19 cellular contexts compared by ENCODE assay signal in the genomic region with DNA sequence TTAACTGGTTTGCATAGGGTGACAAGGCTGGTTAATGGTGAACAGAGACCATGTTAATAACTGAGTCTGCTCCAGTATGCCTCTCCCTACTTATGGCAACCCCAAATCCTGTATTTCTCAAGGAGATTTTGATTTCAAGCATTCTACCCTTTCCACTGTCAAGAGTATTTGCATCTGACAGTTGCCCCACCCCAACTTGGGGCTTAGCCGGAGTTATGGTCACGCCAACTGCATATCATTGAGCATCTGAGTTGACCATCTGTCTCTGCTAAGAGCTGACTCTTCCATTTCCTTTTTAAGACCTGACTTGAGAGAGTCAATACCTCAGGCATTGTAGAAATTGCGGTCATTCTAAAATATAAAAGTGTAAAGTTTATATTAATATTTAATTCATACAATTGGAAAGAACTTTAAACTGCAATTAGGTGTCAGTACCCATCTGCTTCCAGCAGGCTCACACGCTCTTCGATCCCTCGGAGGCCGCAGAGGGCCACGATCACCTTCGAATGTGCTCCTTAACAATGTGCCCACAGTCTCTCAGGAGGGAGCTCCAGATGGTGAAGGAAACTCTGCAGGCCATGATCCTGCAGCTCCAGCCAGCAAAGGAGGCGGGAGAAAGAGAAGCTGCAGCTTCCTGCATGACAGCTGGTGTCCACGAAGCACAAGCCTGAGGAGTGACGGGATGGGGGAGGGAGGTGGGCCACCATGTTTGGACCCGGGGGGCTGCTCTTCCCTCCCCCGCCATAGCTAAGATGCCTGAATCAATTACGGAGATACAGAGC.
A peak's percentile ranks its signal among the peaks of the same experiment; 100 is the strongest.
DNase-seq lines count a peak whose midpoint lies in the region; ATAC-seq and TF ChIP-seq lines count a peak whose summit lies in the region.
"Had no signal": no experiment of that assay in that cellular context is flagged by ENCODE, and none has a peak within 500 bp of the region (broad histone marks: within the 10 kb centered on the region; RNA-seq: fewer than 3 reads in every experiment).

No MANE protein-coding gene starts in this region.

- H2AFZ ChIP-seq in H9 (ENCODE audit: low read length) (no peak overlapping the region), osteoblast (ENCODE audit: low read length) (no peak overlapping the region)

- H3K27ac ChIP-seq in H9 (ENCODE audit: insufficient read length, low read depth, low read length) (no peak overlapping the region), esophagus muscularis mucosa (replicated peaks in 1 of 4) (no peak overlapping the region), osteoblast (ENCODE audit: low read depth, low read length) (no peak overlapping the region)
- H3K27ac ChIP-seq: KMS-11 had no signal

- H2BK120ac ChIP-seq in H9 (ENCODE audit: low read depth, low read length, poor library complexity, severe bottlenecking) = no peak overlapping the region

- H3K14ac ChIP-seq in H9 (ENCODE audit: insufficient read depth, low read length) = no peak overlapping the region; the same call in 1 of the 2 replicates

- WGBS in H9 (ENCODE audit: extremely low coverage, insufficient read length, low lambda C conversion rate) = no CpG with 5 or more reads among the region's 15 CpGs
- 88% methylated on average over 15 of the region's 15 CpGs for WGBS in esophagus muscularis mucosa

- H4K20me1 ChIP-seq in H9 (ENCODE audit: control insufficient read depth, insufficient read depth, insufficient read length) = no peaks in the 10 kb centered on the region
- no peaks in the 10 kb centered on the region for H4K20me1 ChIP-seq in osteoblast (ENCODE audit: insufficient read depth, low read length)

- H3K27ac Mint-ChIP-seq in H9 = no peak overlapping the region
- no peak overlapping the region for H3K27ac Mint-ChIP-seq in activated naive CD8-positive, alpha-beta T cell treated with anti-CD3 and anti-CD28 coated beads, Interleukin-2, amount 50 U/mL, for 24 hours
- H3K27ac Mint-ChIP-seq: CD4-positive, CD25-positive, alpha-beta regulatory T cell; T-cell had no signal

- H3K36me3 ChIP-seq in esophagus muscularis mucosa (no peaks in the 10 kb centered on the region), osteoblast (ENCODE audit: insufficient read depth, low read length) (no peaks in the 10 kb centered on the region)

- H3K4me3 Mint-ChIP-seq in H9 = no peak overlapping the region
- H3K4me3 Mint-ChIP-seq in activated naive CD8-positive, alpha-beta T cell treated with anti-CD3 and anti-CD28 coated beads, Interleukin-2, amount 50 U/mL, for 24 hours = no peak overlapping the region
- H3K4me3 Mint-ChIP-seq: CD4-positive, CD25-positive, alpha-beta regulatory T cell; T-cell had no signal

- H3K9me3 ChIP-seq in H9 (ENCODE audit: control insufficient read depth, low read depth, low read length) (no peaks in the 10 kb centered on the region), esophagus muscularis mucosa (no peaks in the 10 kb centered on the region), osteoblast (ENCODE audit: low read depth, low read length) (no peaks in the 10 kb centered on the region)
- H3K9me3 ChIP-seq: Caco-2, SK-N-SH had no signal

- H3K4ac ChIP-seq in H9 (ENCODE audit: low read depth, low read length) = no peak overlapping the region

- no peaks in the 10 kb centered on the region for H3K36me3 Mint-ChIP-seq in H9 (ENCODE audit: insufficient read depth in 1 of 3, low read depth in 3 of 3)
- H3K36me3 Mint-ChIP-seq in activated naive CD8-positive, alpha-beta T cell treated with anti-CD3 and anti-CD28 coated beads, Interleukin-2, amount 50 U/mL, for 24 hours (ENCODE audit: low read depth) = peaks cover 4% of the 10 kb centered on the region

- H3K4me3 ChIP-seq in esophagus muscularis mucosa = no peak overlapping the region
- H3K4me3 ChIP-seq in osteoblast (ENCODE audit: insufficient read depth, low read length) = no peak overlapping the region

- H3K23me2 ChIP-seq in H9 (ENCODE audit: insufficient read length, low read depth, low read length, poor library complexity, severe bottlenecking) = peaks cover 2% of the 10 kb centered on the region

- H2BK20ac ChIP-seq in H9 (ENCODE audit: low read depth, low read length, poor library complexity, severe bottlenecking) = no peak overlapping the region

- H4K91ac ChIP-seq in H9 (ENCODE audit: insufficient read length, low read depth, low read length) = no peak overlapping the region

- peak; percentile 21; the same call in 1 of the 3 replicates for TF ChIP-seq CTCF in H9 (conservative IDR thresholded peaks at IDR 0.05)
- TF ChIP-seq CTCF in esophagus muscularis mucosa (IDR thresholded peaks at IDR 0.05) = no peak
- TF ChIP-seq CTCF in osteoblast (IDR thresholded peaks at IDR 0.05; ENCODE audit: extremely low read depth, low read depth, low read length) = no peak

- H3K4me2 ChIP-seq in H9 (ENCODE audit: insufficient read depth, insufficient read length, low read length) = no peak overlapping the region
- no peak overlapping the region for H3K4me2 ChIP-seq in osteoblast (ENCODE audit: insufficient read depth, low read length)
- H3K4me2 ChIP-seq: KMS-11, SK-N-SH had no signal

- H3K23ac ChIP-seq in H9 (ENCODE audit: insufficient read length, low read depth, low read length) = no peak overlapping the region

- no peak overlapping the region for H3K9ac ChIP-seq in H9 (ENCODE audit: extremely low read depth, insufficient read length, low read length)
- H3K9ac ChIP-seq: KMS-11, SK-N-SH had no signal

- peaks cover 14 to 15% of the 10 kb centered on the region in 2 experiments for H3K4me1 Mint-ChIP-seq in H9
- no peaks in the 10 kb centered on the region for H3K4me1 Mint-ChIP-seq in activated naive CD8-positive, alpha-beta T cell treated with anti-CD3 and anti-CD28 coated beads, Interleukin-2, amount 50 U/mL, for 24 hours
- H3K4me1 Mint-ChIP-seq: CD4-positive, CD25-positive, alpha-beta regulatory T cell; T-cell had no signal

- H4K8ac ChIP-seq in H9 (replicated peaks; ENCODE audit: insufficient read length, low read depth, low read length) = no peak overlapping the region

- no peak for TF ChIP-seq POLR2A in esophagus muscularis mucosa (IDR thresholded peaks at IDR 0.05; ENCODE audit: low read depth)

- no peak overlapping the region for H3K18ac ChIP-seq in H9 (ENCODE audit: insufficient read length, low read depth, low read length)

- no peaks in the 10 kb centered on the region; a peak in 1 of 5 replicates for H3K9me3 Mint-ChIP-seq in H9
- H3K9me3 Mint-ChIP-seq in activated naive CD8-positive, alpha-beta T cell treated with anti-CD3 and anti-CD28 coated beads, Interleukin-2, amount 50 U/mL, for 24 hours = no peaks in the 10 kb centered on the region
- H3K9me3 Mint-ChIP-seq: CD4-positive, CD25-positive, alpha-beta regulatory T cell; T-cell had no signal

- TF ChIP-seq EP300 in esophagus muscularis mucosa (IDR thresholded peaks at IDR 0.05) = no peak

- H3K4me1 ChIP-seq in H9 (ENCODE audit: insufficient read depth, low read length) = no peaks in the 10 kb centered on the region; the same call in 1 of the 2 replicates
- peaks cover 0 to 3% (median 0%) of the 10 kb centered on the region in 4 donors for H3K4me1 ChIP-seq in esophagus muscularis mucosa
- H3K4me1 ChIP-seq in osteoblast (ENCODE audit: insufficient read depth, low read length) = no peaks in the 10 kb centered on the region
- H3K4me1 ChIP-seq: Caco-2 had no signal

- no peaks in the 10 kb centered on the region for H3K79me1 ChIP-seq in H9 (ENCODE audit: insufficient read depth, low read depth, low read length, poor library complexity, severe bottlenecking)

- H3K27me3 Mint-ChIP-seq in H9 (ENCODE audit: low read depth) = peaks cover 13% of the 10 kb centered on the region
- H3K27me3 Mint-ChIP-seq in activated naive CD8-positive, alpha-beta T cell treated with anti-CD3 and anti-CD28 coated beads, Interleukin-2, amount 50 U/mL, for 24 hours = no peaks in the 10 kb centered on the region
- H3K27me3 Mint-ChIP-seq: T-cell had no signal

- no peak for ATAC-seq in HG02678 (IDR thresholded peaks at IDR 0.05; ENCODE audit: unreplicated experiment)
- no peak for ATAC-seq in activated naive CD8-positive, alpha-beta T cell treated with anti-CD3 and anti-CD28 coated beads, Interleukin-2, amount 50 U/mL, for 24 hours
- ATAC-seq: Panc1, T-cell had no signal

- intact Hi-C loops in esophagus muscularis mucosa (cut with DNase I) = no loop called here

- no peak overlapping the region for H2AK5ac ChIP-seq in H9 (ENCODE audit: insufficient read length, low read length)

- no peak overlapping the region for H3T11ph ChIP-seq in H9 (ENCODE audit: low read length)

- H2BK15ac ChIP-seq in H9 (ENCODE audit: low read depth, low read length) = no peak overlapping the region

- no peak overlapping the region for H2BK12ac ChIP-seq in H9 (ENCODE audit: insufficient read length, low read depth, low read length)

- H2BK5ac ChIP-seq in H9 (ENCODE audit: insufficient read length, low read length) = no peak overlapping the region

- H3K79me2 ChIP-seq in H9 (ENCODE audit: insufficient read depth, low read length) = no peaks in the 10 kb centered on the region
- H3K79me2 ChIP-seq in osteoblast (ENCODE audit: insufficient read depth, low read length) = no peaks in the 10 kb centered on the region

- DNase-seq in H9 (no peak), NCI-H82 treated with DMSO at 0.1 percent for 48 hours (lab: John Stamatoyannopoulos, UW; ENCODE audit: unreplicated experiment) (peak; percentile 82), esophagus muscularis mucosa (ENCODE audit: extremely low spot score) (peak; percentile 75), osteoblast (ENCODE audit: insufficient read length, low spot score, missing footprints) (peak; percentile 68), NCI-H69 (lab: John Stamatoyannopoulos, UW) (no peak), NCI-H1436 (lab: John Stamatoyannopoulos, UW) (no peak)
- DNase-seq in activated naive CD8-positive, alpha-beta T cell treated with anti-CD3 and anti-CD28 coated beads, Interleukin-2, amount 50 U/mL, for 24 hours = no peak
- DNase-seq: Caco-2; CD4-positive, CD25-positive, alpha-beta regulatory T cell; NCI-H1436 treated with DMSO at 0.1 percent for 48 hours; NCI-H2081 treated with DMSO at 0.1 percent for 48 hours; NCI-H345; NCI-H774; Right ventricle myocardium superior; SK-N-SH; T-cell had no signal

- no peak overlapping the region for H4K5ac ChIP-seq in H9 (ENCODE audit: insufficient read length, low read depth, low read length)

- no peaks in the 10 kb centered on the region for H3K27me3 ChIP-seq in H9 (ENCODE audit: insufficient read depth, low read length)
- H3K27me3 ChIP-seq in esophagus muscularis mucosa = no peaks in the 10 kb centered on the region
- no peaks in the 10 kb centered on the region for H3K27me3 ChIP-seq in osteoblast (ENCODE audit: insufficient read depth, low read length)

- H3K56ac ChIP-seq in H9 (ENCODE audit: insufficient read length, low read depth, low read length) = no peak overlapping the region

Comparison
In these comparisons a context has a peak if more than half of its experiments do, and no peak if none do; other contexts are left out.
1. DNase-seq: peak in NCI-H82 treated with DMSO at 0.1 percent for 48 hours (single experiment), esophagus muscularis mucosa (single experiment) and osteoblast (single experiment); none in H9 (single experiment), NCI-H69 (single experiment), activated naive CD8-positive, alpha-beta T cell treated with anti-CD3 and anti-CD28 coated beads, Interleukin-2, amount 50 U/mL, for 24 hours (single experiment) and NCI-H1436 (single experiment).